Comparison of ENCODE assay signal across 8 cellular contexts in the genomic region with DNA sequence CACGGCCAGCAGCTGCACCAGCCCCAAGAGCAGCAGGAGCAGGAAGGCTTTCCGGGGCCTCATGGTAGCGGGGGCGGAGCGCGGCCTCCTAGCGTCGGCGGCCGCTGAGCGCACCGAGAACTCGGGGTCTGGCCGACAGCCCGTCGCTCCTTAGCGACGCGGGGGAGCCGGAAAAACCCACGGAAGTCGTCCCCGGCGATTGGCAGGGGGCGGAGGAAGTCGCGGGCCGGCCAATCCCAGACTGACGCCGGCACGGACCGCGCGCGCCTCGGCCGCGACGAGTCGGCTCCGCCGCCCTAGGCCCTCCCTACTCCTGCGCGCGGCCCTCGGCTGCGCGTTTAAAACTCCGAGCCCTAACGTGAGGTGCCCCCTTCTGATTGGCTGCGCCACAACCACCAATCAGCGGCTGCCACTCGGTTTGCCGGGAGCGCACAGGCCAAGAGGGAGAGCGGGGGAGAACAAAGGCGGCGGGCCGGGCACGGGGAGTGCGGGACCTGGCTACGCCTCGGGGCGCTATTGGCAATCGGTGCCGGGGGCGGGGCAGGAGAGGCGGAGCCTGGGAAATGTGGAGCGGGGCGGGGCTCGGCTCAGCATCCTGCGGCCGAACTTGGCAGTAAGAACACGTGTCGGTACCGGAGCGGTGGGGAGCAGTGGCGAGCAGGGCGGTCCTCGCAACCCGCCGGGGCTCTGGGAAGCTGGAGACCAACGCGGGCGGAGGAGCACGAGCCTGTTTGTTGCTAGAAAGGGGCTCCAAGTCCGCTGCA. TPM values are rescaled to one million over a fixed set of nuclear protein-coding genes. Genes with fewer than 3 reads are reported as not detected.
A peak's percentile ranks its signal among the peaks of the same experiment; 100 is the strongest.
DNase-seq lines count a peak whose midpoint lies in the region; ATAC-seq and TF ChIP-seq lines count a peak whose summit lies in the region.

A gene with protein sequence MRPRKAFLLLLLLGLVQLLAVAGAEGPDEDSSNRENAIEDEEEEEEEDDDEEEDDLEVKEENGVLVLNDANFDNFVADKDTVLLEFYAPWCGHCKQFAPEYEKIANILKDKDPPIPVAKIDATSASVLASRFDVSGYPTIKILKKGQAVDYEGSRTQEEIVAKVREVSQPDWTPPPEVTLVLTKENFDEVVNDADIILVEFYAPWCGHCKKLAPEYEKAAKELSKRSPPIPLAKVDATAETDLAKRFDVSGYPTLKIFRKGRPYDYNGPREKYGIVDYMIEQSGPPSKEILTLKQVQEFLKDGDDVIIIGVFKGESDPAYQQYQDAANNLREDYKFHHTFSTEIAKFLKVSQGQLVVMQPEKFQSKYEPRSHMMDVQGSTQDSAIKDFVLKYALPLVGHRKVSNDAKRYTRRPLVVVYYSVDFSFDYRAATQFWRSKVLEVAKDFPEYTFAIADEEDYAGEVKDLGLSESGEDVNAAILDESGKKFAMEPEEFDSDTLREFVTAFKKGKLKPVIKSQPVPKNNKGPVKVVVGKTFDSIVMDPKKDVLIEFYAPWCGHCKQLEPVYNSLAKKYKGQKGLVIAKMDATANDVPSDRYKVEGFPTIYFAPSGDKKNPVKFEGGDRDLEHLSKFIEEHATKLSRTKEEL (minus strand): TSS at position 160 of the 764 bp plus-strand sequence. CDS start 97 bp downstream, at position 63.

- H3K4me3 ChIP-seq in BLaER1 treated with 17β-estradiol and CSF1 and Interleukin-3, amounts not matched to agents 10 nM and 100 nM = peak within 1 kb of the TSS; percentile 81 to 98 (median 88)
- H3K4me3 ChIP-seq in colonic mucosa = peak within 1 kb of the TSS; percentile 90

- H3K27ac ChIP-seq in BLaER1 treated with 17β-estradiol and CSF1 and Interleukin-3, amounts not matched to agents 10 nM and 100 nM = peak within 1 kb of the TSS; percentile 75 to 95 (median 91)
- peak within 1 kb of the TSS; percentile 93 for H3K27ac ChIP-seq in colonic mucosa

- peak within 1 kb of the TSS; percentile 87 to 98 (median 92) for H3K9ac ChIP-seq in BLaER1 treated with 17β-estradiol and CSF1 and Interleukin-3, amounts not matched to agents 10 nM and 100 nM
- peak within 1 kb of the TSS; percentile 80 for H3K9ac ChIP-seq in colonic mucosa (ENCODE audit: low read depth in 2 of 2, low read length in 2 of 2)

- H3K36me3 ChIP-seq in BLaER1 treated with 17β-estradiol and CSF1 and Interleukin-3, amounts not matched to agents 10 nM and 100 nM = peaks cover 3 to 27% (median 21%) of the 10 kb centered on the region in 11 experiments; a peak in 16 of 22 replicates
- H3K36me3 ChIP-seq in colonic mucosa = no peaks in the 10 kb centered on the region

- no peaks in the 10 kb centered on the region for H3K27me3 ChIP-seq in BLaER1 treated with 17β-estradiol and CSF1 and Interleukin-3, amounts not matched to agents 10 nM and 100 nM
- no peaks in the 10 kb centered on the region for H3K27me3 ChIP-seq in colonic mucosa

- peaks cover 32 to 45% (median 40%) of the 10 kb centered on the region in 10 experiments for H3K4me1 ChIP-seq in BLaER1 treated with 17β-estradiol and CSF1 and Interleukin-3, amounts not matched to agents 10 nM and 100 nM
- H3K4me1 ChIP-seq in colonic mucosa = no peaks in the 10 kb centered on the region

- intact Hi-C loops in colonic mucosa (cut with DNase I) = loop anchor here (5.0 kb wide), 1 partner anchor 39 kb away; no protein-coding TSS in a partner anchor

- DNase-seq in GM19240 (ENCODE audit: insufficient read length, low spot score) = peak; percentile 96
- DNase-seq in NCI-H526 (lab: John Stamatoyannopoulos, UW) = peak; percentile 99 to 100
- peak; percentile 100 for DNase-seq in activated CD4-positive, alpha-beta T cell treated with anti-CD3 and anti-CD28 coated beads for 48 hours
- DNase-seq in colonic mucosa = peak; percentile 100
- DNase-seq in kidney tubule cell (ENCODE audit: low spot score) = peak; percentile 100
- DNase-seq in stimulated activated CD4-positive, alpha-beta T cell treated with anti-CD3 and anti-CD28 coated beads, Interleukin-1b, Interleukin-23, amount 100 ng/mL, for 24 hours (ENCODE audit: low read depth in 4 of 4, low spot score in 1 of 4) = peak; percentile 98 to 100 (median 100)

- TF ChIP-seq CTCF in colonic mucosa (IDR thresholded peaks at IDR 0.05) = no peak

- no peaks in the 10 kb centered on the region; a peak in 1 of 22 replicates for H3K9me3 ChIP-seq in BLaER1 treated with 17β-estradiol and CSF1 and Interleukin-3, amounts not matched to agents 10 nM and 100 nM (replicated peaks in 1 of 11)
- no peaks in the 10 kb centered on the region for H3K9me3 ChIP-seq in colonic mucosa

- H4K20me1 ChIP-seq in BLaER1 treated with 17β-estradiol and CSF1 and Interleukin-3, amounts not matched to agents 10 nM and 100 nM = peaks cover 10 to 39% (median 34%) of the 10 kb centered on the region in 11 experiments; a peak in 19 of 22 replicates

- H3K4me2 ChIP-seq in BLaER1 treated with 17β-estradiol and CSF1 and Interleukin-3, amounts not matched to agents 10 nM and 100 nM = peak within 1 kb of the TSS; percentile 87 to 97 (median 95)

- peak; percentile 90 for ATAC-seq in HG03460 (IDR thresholded peaks at IDR 0.05; ENCODE audit: unreplicated experiment)

RNA-seq across cellular contexts. Expression of the gene that starts here (rescaled TPM):
- 100 to 1,000 TPM; 218 to 485 TPM for total RNA-seq in colonic mucosa

Comparison
In these comparisons a context has a peak if more than half of its experiments do, and no peak if none do; other contexts are left out.
1. Peak in every context shown above with its lines: DNase-seq, ATAC-seq, H3K4me3 ChIP-seq and H3K27ac ChIP-seq.